ENCODE assay signal across 22 cellular contexts in the genomic region with DNA sequence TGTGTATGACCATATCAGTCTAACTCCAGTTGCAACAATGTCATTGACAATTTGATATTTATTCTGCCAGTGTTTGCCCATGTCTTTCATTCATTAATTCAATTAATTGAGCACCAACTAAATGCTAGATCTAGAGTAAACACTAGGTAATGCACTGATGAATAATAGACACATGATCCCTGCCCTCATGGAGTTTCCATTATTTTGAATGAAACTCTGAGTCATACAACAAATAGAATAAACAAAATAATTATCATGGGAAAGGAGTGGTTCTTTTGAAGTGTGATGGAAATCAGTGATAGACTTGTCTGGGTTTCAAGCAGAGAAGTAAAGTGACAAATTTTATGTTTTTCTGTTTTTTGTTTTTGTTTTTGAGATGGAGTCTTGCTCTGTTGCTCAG. TPM values are rescaled to one million over a fixed set of nuclear protein-coding genes. Genes with fewer than 3 reads are reported as not detected.
"Had no signal": no experiment of that assay in that cellular context is flagged by ENCODE, and none has a peak within 500 bp of the region (broad histone marks: within the 10 kb centered on the region; RNA-seq: fewer than 3 reads in every experiment).

No MANE protein-coding gene starts in this region.

- FAIRE-seq: endothelial cell of umbilical vein, islet of Langerhans had no signal

- H3K27ac ChIP-seq: neutrophil, ovary, testis had no signal

- H3K4me3 ChIP-seq: heart left ventricle, ovary, psoas muscle, testis, upper lobe of left lung had no signal

- H3K27me3 ChIP-seq: ovary, testis, upper lobe of left lung had no signal

- DNase-seq: activated CD4-positive, alpha-beta memory T cell treated with anti-CD3 and anti-CD28 coated beads for 36 hours; activated CD4-positive, alpha-beta T cell treated with anti-CD3 and anti-CD28 coated beads for 4 hours; activated CD4-positive, CD25-positive, alpha-beta regulatory T cell; activated effector memory CD4-positive, alpha-beta T cell treated with Interleukin-2 at 50 U/mL for 16 hours; activated naive CD4-positive, alpha-beta T cell treated with anti-CD3 and anti-CD28 coated beads, Interleukin-2, amount 10 ng/mL, durations not matched to agents 7 days and 5 days; activated T-cell treated with anti-CD3 and anti-CD28 coated beads, Interleukin-2, amount 50 U/mL, for 72 hours; caudate nucleus; effector memory CD8-positive, alpha-beta T cell; heart left ventricle; left ventricle myocardium superior; ovary; psoas muscle; right cardiac atrium; stimulated activated CD4-positive, alpha-beta T cell treated with anti-CD3 and anti-CD28 coated beads, Interleukin-2, amount 100 ng/mL, for 24 hours; SW 1271; T-helper 17 cell; testis; upper lobe of left lung had no signal

- H3K9me3 ChIP-seq: heart left ventricle, neutrophil, ovary, psoas muscle, testis, upper lobe of left lung had no signal

- ATAC-seq: effector memory CD8-positive, alpha-beta T cell; heart left ventricle; left ventricle myocardium superior; psoas muscle; right cardiac atrium; T-helper 17 cell had no signal

- H3K36me3 ChIP-seq: neutrophil, ovary, upper lobe of left lung had no signal

RNA-seq across cellular contexts. Expression of gene ARHGEF37, which starts 4.6 kb away (rescaled TPM):
- total RNA-seq: mononuclear cell had no signal
